Comparison of ENCODE assay signal across 17 cellular contexts in genomic region chr14:75299576-75299975, GRCh38. TPM values are rescaled to one million over a fixed set of nuclear protein-coding genes. Genes with fewer than 3 reads are reported as not detected.
DNase-seq lines count a peak whose midpoint lies in the region; ATAC-seq and TF ChIP-seq lines count a peak whose summit lies in the region.
"Had no signal": no experiment of that assay in that cellular context is flagged by ENCODE, and none has a peak within 500 bp of the region (broad histone marks: within the 10 kb centered on the region; RNA-seq: fewer than 3 reads in every experiment).

No MANE protein-coding gene starts in this region.

- H3K36me3 ChIP-seq in mammary epithelial cell (ENCODE audit: insufficient read depth, low read length) (no peaks in the 10 kb centered on the region), gastrocnemius medialis (no peaks in the 10 kb centered on the region), uterus (no peaks in the 10 kb centered on the region)
- no peaks in the 10 kb centered on the region for H3K36me3 ChIP-seq in effector memory CD4-positive, alpha-beta T cell (ENCODE audit: control insufficient read depth, insufficient read depth, low read length)
- H3K36me3 ChIP-seq: cardiac muscle cell had no signal

- TF ChIP-seq POLR2A in gastrocnemius medialis (IDR thresholded peaks at IDR 0.05) = no peak
- TF ChIP-seq POLR2A in uterus (IDR thresholded peaks at IDR 0.05) = no peak

- DNase-seq in MCF 10A (ENCODE audit: unreplicated experiment) = no peak
- no peak for DNase-seq in mammary epithelial cell
- DNase-seq in fibroblast of pulmonary artery (ENCODE audit: low read depth) = peak; percentile 49
- no peak for DNase-seq in gastrocnemius medialis
- DNase-seq in uterus = no peak
- no peak for DNase-seq in effector memory CD4-positive, alpha-beta T cell
- no peak for DNase-seq in activated CD8-positive, alpha-beta memory T cell treated with anti-CD3 and anti-CD28 coated beads, Interleukin-2, amount 50 U/mL, for 48 hours
- DNase-seq: activated CD4-positive, alpha-beta memory T cell treated with anti-CD3 and anti-CD28 coated beads, Interleukin-2, amount 10 ng/mL, durations not matched to agents 7 days and 5 days; activated CD4-positive, CD25-positive, alpha-beta regulatory T cell; activated naive CD4-positive, alpha-beta T cell; activated T-cell treated with anti-CD3 and anti-CD28 coated beads, Interleukin-2, amount 50 U/mL, for 1 hour; NCI-H1105 treated with DMSO at 0.1 percent for 48 hours; NCI-H524 had no signal

- no peaks in the 10 kb centered on the region for H4K20me1 ChIP-seq in mammary epithelial cell (ENCODE audit: insufficient read depth, low read length)

- intact Hi-C loops in MCF 10A (cut with micrococcal nuclease) (no loop called here), mammary epithelial cell (cut with micrococcal nuclease) (no loop called here), gastrocnemius medialis (cut with DNase I; ENCODE audit: low total_unique reads) (no loop called here), uterus (cut with DNase I; ENCODE audit: low total_unique reads) (no loop called here)

- H3K9me3 ChIP-seq in mammary epithelial cell (replicated peaks; ENCODE audit: insufficient read depth, low read length) (no peaks in the 10 kb centered on the region), gastrocnemius medialis (no peaks in the 10 kb centered on the region), uterus (no peaks in the 10 kb centered on the region)
- no peaks in the 10 kb centered on the region for H3K9me3 ChIP-seq in effector memory CD4-positive, alpha-beta T cell (ENCODE audit: control insufficient read depth, low read length)

- no peak overlapping the region for H3K4me2 ChIP-seq in mammary epithelial cell (ENCODE audit: insufficient read depth, low read depth, low read length)

- TF ChIP-seq CTCF in MCF 10A (IDR thresholded peaks at IDR 0.05; ENCODE audit: unreplicated experiment) = no peak
- no peak for TF ChIP-seq CTCF in mammary epithelial cell (conservative IDR thresholded peaks at IDR 0.05 in 1 of 2, IDR thresholded peaks at IDR 0.05 in 1 of 2; ENCODE audit: extremely low read depth in 1 of 2, insufficient read depth in 1 of 2, low read depth in 1 of 2, low read length in 2 of 2)
- no peak for TF ChIP-seq CTCF in fibroblast of pulmonary artery (IDR thresholded peaks at IDR 0.05; ENCODE audit: low read length, missing control alignments)
- TF ChIP-seq CTCF in gastrocnemius medialis (IDR thresholded peaks at IDR 0.05 in 4 of 5, conservative IDR thresholded peaks at IDR 0.05 in 1 of 5) = no peak
- TF ChIP-seq CTCF in uterus (IDR thresholded peaks at IDR 0.05) = no peak

- BruUV-seq in MCF 10A (replicated peaks; lab: Mats Ljungman, UMichigan) (no TSS peak), mammary epithelial cell (replicated peaks; lab: Mats Ljungman, UMichigan) (no TSS peak)

- POLR2A ChIA-PET in MCF 10A (lab: Yijun Ruan, JAX) = interaction anchor here (0.6 to 13.6 kb wide), 21 partner anchors 10 to 261 kb away, joined by 3 to 274 read pairs (median 9); partner anchors contain the start of genes ACYP1, FOS, JDP2 and NEK9

- no peaks in the 10 kb centered on the region for H3K79me2 ChIP-seq in mammary epithelial cell (ENCODE audit: insufficient read depth, low read length)

- no peak overlapping the region for H3K27ac ChIP-seq in mammary epithelial cell (ENCODE audit: insufficient read depth, low read depth, low read length)
- H3K27ac ChIP-seq in gastrocnemius medialis = peak overlapping the region; percentile 14 to 59 (median 53)
- H3K27ac ChIP-seq in uterus = peak overlapping the region; percentile 55 to 77
- H3K27ac ChIP-seq in effector memory CD4-positive, alpha-beta T cell (ENCODE audit: insufficient read depth, low read length, poor library complexity, severe bottlenecking) = no peak overlapping the region
- H3K27ac ChIP-seq: 22Rv1, cardiac muscle cell had no signal

- dilution Hi-C loops in mammary epithelial cell (cut with HindIII; ENCODE audit: low sequenced_read_pairs) = no loop called here

- H3K4me3 Mint-ChIP-seq in MCF 10A (ENCODE audit: unreplicated experiment) = peak overlapping the region; percentile 54
- H3K4me3 Mint-ChIP-seq: activated CD4-positive, alpha-beta memory T cell treated with anti-CD3 and anti-CD28 coated beads, Interleukin-2, amount 10 ng/mL, durations not matched to agents 7 days and 5 days had no signal

- H2AFZ ChIP-seq in mammary epithelial cell (ENCODE audit: low read depth, low read length) = no peak overlapping the region

- in situ Hi-C loops in mammary epithelial cell (cut with MboI; ENCODE audit: low sequenced_read_pairs in 2 of 2) (loop anchor here (5.0 kb wide), 1 partner anchor 167 kb away; no protein-coding TSS in a partner anchor), gastrocnemius medialis (cut with MboI; ENCODE audit: low sequenced_read_pairs in 4 of 4) (loop anchor here in 1 of 4 donors (10.0 kb wide), 1 partner anchor 65 kb away; no protein-coding TSS in a partner anchor)

- CTCF ChIA-PET in MCF 10A (lab: Yijun Ruan, JAX) (interaction anchor here (1.0 to 13.8 kb wide), 9 partner anchors 9 to 354 kb away, joined by 3 to 192 read pairs (median 4); partner anchors contain the start of gene NEK9), mammary epithelial cell (lab: Charles Lee; ENCODE audit: low non-redundant PET) (interaction anchor here (0.6 kb wide), 1 partner anchor 153 kb away, joined by 7 read pairs; no protein-coding TSS in a partner anchor)

- H3K27ac Mint-ChIP-seq in MCF 10A (ENCODE audit: low read depth, unreplicated experiment) = peak overlapping the region; percentile 97
- H3K27ac Mint-ChIP-seq: activated CD4-positive, alpha-beta memory T cell treated with anti-CD3 and anti-CD28 coated beads, Interleukin-2, amount 10 ng/mL, durations not matched to agents 7 days and 5 days had no signal

- H3K9me3 Mint-ChIP-seq in MCF 10A (ENCODE audit: unreplicated experiment) = no peaks in the 10 kb centered on the region
- H3K9me3 Mint-ChIP-seq: activated CD4-positive, alpha-beta memory T cell treated with anti-CD3 and anti-CD28 coated beads, Interleukin-2, amount 10 ng/mL, durations not matched to agents 7 days and 5 days had no signal

- peaks cover 41% of the 10 kb centered on the region for H3K4me1 Mint-ChIP-seq in MCF 10A (ENCODE audit: insufficient read depth, unreplicated experiment)

- H3K4me1 ChIP-seq in mammary epithelial cell (ENCODE audit: insufficient read depth, low read length) = peaks cover 24% of the 10 kb centered on the region
- peaks cover 16% of the 10 kb centered on the region in 2 donors for H3K4me1 ChIP-seq in gastrocnemius medialis
- no peaks in the 10 kb centered on the region for H3K4me1 ChIP-seq in uterus
- peaks cover 17% of the 10 kb centered on the region for H3K4me1 ChIP-seq in effector memory CD4-positive, alpha-beta T cell (ENCODE audit: control insufficient read depth, insufficient read depth, low read length, poor library complexity, severe bottlenecking)

- no peak overlapping the region for H3K9ac ChIP-seq in mammary epithelial cell (ENCODE audit: insufficient read depth, low read length)

- H3K36me3 Mint-ChIP-seq in MCF 10A (ENCODE audit: insufficient read depth, unreplicated experiment) = peaks cover 7% of the 10 kb centered on the region

- ATAC-seq in gastrocnemius medialis = no peak
- no peak for ATAC-seq in GM18867 (IDR thresholded peaks at IDR 0.05; ENCODE audit: unreplicated experiment)
- ATAC-seq: HCT116 had no signal

- 0% methylated on average over 1 of the region's 1 CpG for WGBS in mammary epithelial cell (ENCODE audit: low coverage, missing lambda C conversion rate)

- H3K4me3 ChIP-seq in mammary epithelial cell (replicated peaks in 1 of 3; ENCODE audit: insufficient read depth in 1 of 3, low read depth in 2 of 3, low read length in 3 of 3) (no peak overlapping the region), fibroblast of pulmonary artery (replicated peaks; ENCODE audit: low read depth, low read length) (no peak overlapping the region), gastrocnemius medialis (no peak overlapping the region), uterus (no peak overlapping the region)
- no peak overlapping the region for H3K4me3 ChIP-seq in effector memory CD4-positive, alpha-beta T cell (ENCODE audit: insufficient read depth, low read depth, low read length, poor library complexity, severe bottlenecking)
- H3K4me3 ChIP-seq: cardiac muscle cell had no signal

- no peaks in the 10 kb centered on the region for H3K27me3 ChIP-seq in mammary epithelial cell (ENCODE audit: insufficient read depth, low read length)
- no peaks in the 10 kb centered on the region for H3K27me3 ChIP-seq in gastrocnemius medialis
- no peaks in the 10 kb centered on the region for H3K27me3 ChIP-seq in uterus
- H3K27me3 ChIP-seq in effector memory CD4-positive, alpha-beta T cell (replicated peaks; ENCODE audit: control insufficient read depth, insufficient read depth, low read length, poor library complexity, severe bottlenecking) = no peaks in the 10 kb centered on the region
- H3K27me3 ChIP-seq: cardiac muscle cell had no signal

- no peaks in the 10 kb centered on the region for H3K27me3 Mint-ChIP-seq in MCF 10A (ENCODE audit: insufficient read depth, unreplicated experiment)

RNA-seq across cellular contexts. Expression of gene FOS, which starts 20.9 kb away (rescaled TPM):
- total RNA-seq in MCF 10A (2022) (73.1 and 139 TPM in 2 replicates), mammary epithelial cell (100 to 1,000 TPM in 1 of 2 donors, 10 to 100 TPM in 1; 78.5 to 204 TPM), gastrocnemius medialis (100 to 1,000 TPM in 1 of 4 donors, 10 to 100 TPM in 3; 16.3 to 110 (median 53.5) TPM), uterus (1,000 to 10,000 TPM in 1 of 4 donors, 100 to 1,000 TPM in 2, 10 to 100 TPM in 1; 29.2 to 1,111 (median 137) TPM)
- polyA plus RNA-seq in mammary epithelial cell = 89.9 TPM
- polyA minus RNA-seq in mammary epithelial cell = 233 TPM

Comparison
In these comparisons a context has a peak if more than half of its experiments do, and no peak if none do; other contexts are left out.
1. H3K27ac ChIP-seq: peak in gastrocnemius medialis (4 of 4) and uterus (2 of 2); none in mammary epithelial cell (single experiment) and effector memory CD4-positive, alpha-beta T cell (single experiment).